17 cellular contexts compared by ENCODE assay signal in the genomic region with DNA sequence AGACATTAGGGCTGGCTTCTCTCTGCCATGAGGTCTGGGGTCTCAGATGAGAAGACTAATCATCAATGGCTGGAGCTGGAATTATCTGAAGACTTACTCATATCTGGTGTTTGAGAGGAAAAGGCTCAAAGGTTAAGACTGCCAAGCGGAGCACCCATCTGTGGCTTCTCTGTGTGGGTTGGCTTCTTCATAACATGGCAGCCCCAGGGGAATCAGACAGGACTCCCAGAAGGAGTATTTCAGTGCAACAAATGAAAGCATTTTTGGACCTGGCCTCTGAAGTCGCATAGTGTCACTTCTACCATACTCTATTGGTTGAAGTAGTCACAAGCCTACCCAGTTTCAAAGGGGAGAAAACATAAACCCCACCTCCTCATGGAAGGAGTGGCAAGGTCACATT.
"Had no signal": no experiment of that assay in that cellular context is flagged by ENCODE, and none has a peak within 500 bp of the region (broad histone marks: within the 10 kb centered on the region; RNA-seq: fewer than 3 reads in every experiment).

No MANE protein-coding gene starts in this region.

- DNase-seq: activated CD4-positive, alpha-beta T cell treated with anti-CD3 and anti-CD28 coated beads, Interleukin-2, amount 50 U/mL, for 4 hours; activated gamma-delta T cell; cerebellar nuclear complex; effector CD4-positive, alpha-beta T cell; left cardiac atrium; natural killer cell; right lobe of liver; small intestine; stimulated activated CD4-positive, alpha-beta T cell treated with anti-CD3 and anti-CD28 coated beads, Interleukin-4, amount 100 ng/mL, for 24 hours; upper lobe of right lung had no signal

- H3K27ac ChIP-seq: ascending aorta, neutrophil, parathyroid adenoma, right lobe of liver, thoracic aorta, upper lobe of right lung had no signal

- ATAC-seq: esophagus mucosa; left cardiac atrium; natural killer cell; right lobe of liver; stimulated activated effector memory CD8-positive, alpha-beta T cell treated with anti-CD3 and anti-CD28 coated beads, Interleukin-12 subunit alpha, Interleukin-12 subunit beta, amount 100 ng/mL, for 72 hours; upper lobe of right lung had no signal

- H3K36me3 ChIP-seq: ascending aorta, neutrophil, right lobe of liver, thoracic aorta, upper lobe of right lung had no signal

- H3K4me3 Mint-ChIP-seq: activated naive CD4-positive, alpha-beta T cell treated with anti-CD3 and anti-CD28 coated beads, Interleukin-2, amount 50 U/mL, for 24 hours; natural killer cell; stimulated activated effector memory CD8-positive, alpha-beta T cell treated with anti-CD3 and anti-CD28 coated beads, Interleukin-12 subunit alpha, Interleukin-12 subunit beta, amount 100 ng/mL, for 72 hours had no signal

- H2AFZ ChIP-seq: parathyroid adenoma had no signal

- H3K27ac Mint-ChIP-seq: activated naive CD4-positive, alpha-beta T cell treated with anti-CD3 and anti-CD28 coated beads, Interleukin-2, amount 50 U/mL, for 24 hours; natural killer cell; stimulated activated effector memory CD8-positive, alpha-beta T cell treated with anti-CD3 and anti-CD28 coated beads, Interleukin-12 subunit alpha, Interleukin-12 subunit beta, amount 100 ng/mL, for 72 hours had no signal

- H3K4me1 ChIP-seq: ascending aorta, parathyroid adenoma, right lobe of liver, upper lobe of right lung had no signal

- H3K9me3 Mint-ChIP-seq: activated naive CD4-positive, alpha-beta T cell treated with anti-CD3 and anti-CD28 coated beads, Interleukin-2, amount 50 U/mL, for 24 hours; stimulated activated effector memory CD8-positive, alpha-beta T cell treated with anti-CD3 and anti-CD28 coated beads, Interleukin-12 subunit alpha, Interleukin-12 subunit beta, amount 100 ng/mL, for 72 hours had no signal

- H3K4me3 ChIP-seq: ascending aorta, right lobe of liver, thoracic aorta, upper lobe of right lung had no signal

- H3K27me3 ChIP-seq: ascending aorta, neutrophil, right lobe of liver, upper lobe of right lung had no signal

- H3K79me2 ChIP-seq: parathyroid adenoma had no signal

- H3K36me3 Mint-ChIP-seq: activated naive CD4-positive, alpha-beta T cell treated with anti-CD3 and anti-CD28 coated beads, Interleukin-2, amount 50 U/mL, for 24 hours; natural killer cell; stimulated activated effector memory CD8-positive, alpha-beta T cell treated with anti-CD3 and anti-CD28 coated beads, Interleukin-12 subunit alpha, Interleukin-12 subunit beta, amount 100 ng/mL, for 72 hours had no signal

- H3K9me3 ChIP-seq: ascending aorta, neutrophil, right lobe of liver, thoracic aorta, upper lobe of right lung had no signal

- H3K9ac ChIP-seq: parathyroid adenoma had no signal

- H3K4me1 Mint-ChIP-seq: natural killer cell had no signal

- H3K27me3 Mint-ChIP-seq: activated naive CD4-positive, alpha-beta T cell treated with anti-CD3 and anti-CD28 coated beads, Interleukin-2, amount 50 U/mL, for 24 hours had no signal
